In the genomic region with DNA sequence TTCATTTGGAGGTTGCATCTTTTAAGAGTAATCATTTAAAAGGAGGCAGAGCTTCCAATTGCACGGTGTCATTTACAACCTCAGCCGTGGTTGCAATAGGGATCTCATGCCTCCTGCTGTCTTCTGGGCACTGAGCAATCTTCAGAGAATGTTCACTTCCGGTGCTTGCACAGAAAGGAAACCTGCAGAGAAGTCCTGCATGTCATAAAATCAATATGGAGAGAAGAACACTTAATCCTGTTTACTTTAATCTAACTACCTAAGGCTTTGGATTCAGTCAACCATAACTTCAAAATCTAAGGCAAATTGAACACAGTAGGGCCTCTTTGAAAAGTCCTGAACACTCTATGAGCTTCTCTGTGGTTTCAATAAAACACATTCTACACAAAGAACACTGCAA, we compare ENCODE assay signal across 8 cellular contexts. TPM values are rescaled to one million over a fixed set of nuclear protein-coding genes. Genes with fewer than 3 reads are reported as not detected.
DNase-seq lines count a peak whose midpoint lies in the region; ATAC-seq, FAIRE-seq and TF ChIP-seq lines count a peak whose summit lies in the region.

No MANE protein-coding gene starts in this region.

- H3K4me2 ChIP-seq in astrocyte (ENCODE audit: low read length) = peak overlapping the region; percentile 5

- no peak for TF ChIP-seq POLR2A in lower leg skin (IDR thresholded peaks at IDR 0.05)

- H3K4me3 Mint-ChIP-seq in activated CD8-positive, alpha-beta memory T cell treated with anti-CD3 and anti-CD28 coated beads, Interleukin-2, amount 10 ng/mL, durations not matched to agents 7 days and 5 days = no peak overlapping the region
- H3K4me3 Mint-ChIP-seq in astrocyte (ENCODE audit: unreplicated experiment) = no peak overlapping the region
- H3K4me3 Mint-ChIP-seq in type B pancreatic cell = no peak overlapping the region

- peak overlapping the region; percentile 2 for H2AFZ ChIP-seq in astrocyte (ENCODE audit: low read depth, low read length)

- no peaks in the 10 kb centered on the region for H3K36me3 ChIP-seq in astrocyte (ENCODE audit: insufficient read depth, low read length)
- H3K36me3 ChIP-seq in psoas muscle (ENCODE audit: insufficient read depth in 1 of 2, low read depth in 1 of 2) = no peaks in the 10 kb centered on the region

- peaks cover 9% of the 10 kb centered on the region for H3K4me1 ChIP-seq in astrocyte (ENCODE audit: insufficient read depth, low read length)
- H3K4me1 ChIP-seq in psoas muscle = peaks cover 26% of the 10 kb centered on the region

- no peaks in the 10 kb centered on the region for H3K9me3 Mint-ChIP-seq in activated CD8-positive, alpha-beta memory T cell treated with anti-CD3 and anti-CD28 coated beads, Interleukin-2, amount 10 ng/mL, durations not matched to agents 7 days and 5 days (ENCODE audit: low read depth)
- H3K9me3 Mint-ChIP-seq in astrocyte (ENCODE audit: unreplicated experiment) = no peaks in the 10 kb centered on the region
- no peaks in the 10 kb centered on the region for H3K9me3 Mint-ChIP-seq in type B pancreatic cell

- no peaks in the 10 kb centered on the region for H3K9me3 ChIP-seq in astrocyte (ENCODE audit: insufficient read depth, low read depth, low read length)
- H3K9me3 ChIP-seq in psoas muscle = no peaks in the 10 kb centered on the region

- FAIRE-seq in astrocyte (lab: Jason Lieb, UNC) = no peak

- H3K27ac Mint-ChIP-seq in activated CD8-positive, alpha-beta memory T cell treated with anti-CD3 and anti-CD28 coated beads, Interleukin-2, amount 10 ng/mL, durations not matched to agents 7 days and 5 days = peak overlapping the region; percentile 49
- H3K27ac Mint-ChIP-seq in astrocyte (ENCODE audit: unreplicated experiment) = peak overlapping the region; percentile 91
- no peak overlapping the region for H3K27ac Mint-ChIP-seq in type B pancreatic cell

- no peaks in the 10 kb centered on the region for H4K20me1 ChIP-seq in astrocyte (ENCODE audit: insufficient read depth, low read length)

- peaks cover 9% of the 10 kb centered on the region for H3K27me3 Mint-ChIP-seq in activated CD8-positive, alpha-beta memory T cell treated with anti-CD3 and anti-CD28 coated beads, Interleukin-2, amount 10 ng/mL, durations not matched to agents 7 days and 5 days
- H3K27me3 Mint-ChIP-seq in astrocyte (ENCODE audit: low read depth, unreplicated experiment) (no peaks in the 10 kb centered on the region), type B pancreatic cell (no peaks in the 10 kb centered on the region)

- H3K79me2 ChIP-seq in astrocyte (ENCODE audit: insufficient read depth, low read length) = no peaks in the 10 kb centered on the region

- H3K9ac ChIP-seq in astrocyte (ENCODE audit: low read length) = no peak overlapping the region

- no peak overlapping the region for H3K4me3 ChIP-seq in astrocyte (ENCODE audit: insufficient read depth, low read depth, low read length)
- H3K4me3 ChIP-seq in psoas muscle = no peak overlapping the region
- no peak overlapping the region for H3K4me3 ChIP-seq in lower leg skin (ENCODE audit: low read depth, poor library complexity, severe bottlenecking)

- peak; percentile 63 for ATAC-seq in activated CD8-positive, alpha-beta memory T cell treated with anti-CD3 and anti-CD28 coated beads, Interleukin-2, amount 10 ng/mL, durations not matched to agents 7 days and 5 days
- ATAC-seq in psoas muscle = peak; percentile 78 to 94 (median 92)
- no peak for ATAC-seq in HG03460 (IDR thresholded peaks at IDR 0.05; ENCODE audit: unreplicated experiment)

- TF ChIP-seq CTCF in astrocyte (IDR thresholded peaks at IDR 0.05; ENCODE audit: insufficient read depth, low read depth, low read length) = no peak
- peak; percentile 19 for TF ChIP-seq CTCF in psoas muscle (IDR thresholded peaks at IDR 0.05)
- TF ChIP-seq CTCF in type B pancreatic cell (conservative IDR thresholded peaks at IDR 0.05) = no peak
- no peak for TF ChIP-seq CTCF in lower leg skin (IDR thresholded peaks at IDR 0.05)

- WGBS in psoas muscle, 3 donors = 2 to 9% (median 4%) methylated on average over 3 of the region's 3 CpGs
- 44 to 71% methylated on average over 3 of the region's 3 CpGs for WGBS in lower leg skin, 2 donors

- H3K4me1 Mint-ChIP-seq in activated CD8-positive, alpha-beta memory T cell treated with anti-CD3 and anti-CD28 coated beads, Interleukin-2, amount 10 ng/mL, durations not matched to agents 7 days and 5 days = peaks cover 12% of the 10 kb centered on the region
- H3K4me1 Mint-ChIP-seq in astrocyte (ENCODE audit: low read depth, unreplicated experiment) = peaks cover 19% of the 10 kb centered on the region
- H3K4me1 Mint-ChIP-seq in type B pancreatic cell (ENCODE audit: unreplicated experiment) = peaks cover 15% of the 10 kb centered on the region

- DNase-seq in activated CD8-positive, alpha-beta memory T cell treated with anti-CD3 and anti-CD28 coated beads, Interleukin-2, amount 10 ng/mL, durations not matched to agents 7 days and 5 days = peak; percentile 45
- DNase-seq in activated CD8-positive, alpha-beta memory T cell treated with anti-CD3 and anti-CD28 coated beads, Interleukin-2, amount 50 U/mL, for 48 hours = no peak
- DNase-seq in NCI-H1092 treated with DMSO at 0.1 percent for 48 hours (lab: John Stamatoyannopoulos, UW) (peak; percentile 68), astrocyte (ENCODE audit: low read depth) (peak; percentile 64), psoas muscle (no peak), type B pancreatic cell (ENCODE audit: extremely low spot score, unreplicated experiment) (no peak), lower leg skin (ENCODE audit: low spot score in 2 of 2) (no peak)

- CTCF ChIA-PET in activated CD8-positive, alpha-beta memory T cell treated with anti-CD3 and anti-CD28 coated beads, Interleukin-2, amount 10 ng/mL, durations not matched to agents 7 days and 5 days (lab: Charles Lee) = interaction anchor here (1.1 to 1.9 kb wide), 2 partner anchors 13 to 164 kb away, joined by 4 to 5 read pairs; a partner anchor contains a TSS

- no peak overlapping the region for H3K27ac ChIP-seq in astrocyte (ENCODE audit: low read depth, low read length)
- peak overlapping the region; percentile 68 for H3K27ac ChIP-seq in psoas muscle

- no peaks in the 10 kb centered on the region for H3K27me3 ChIP-seq in astrocyte (ENCODE audit: insufficient read depth, low read length)
- H3K27me3 ChIP-seq in psoas muscle (ENCODE audit: insufficient read depth in 3 of 3, low read length in 2 of 3) = no peaks in the 10 kb centered on the region

- H3K36me3 Mint-ChIP-seq in activated CD8-positive, alpha-beta memory T cell treated with anti-CD3 and anti-CD28 coated beads, Interleukin-2, amount 10 ng/mL, durations not matched to agents 7 days and 5 days = no peaks in the 10 kb centered on the region
- H3K36me3 Mint-ChIP-seq in astrocyte (ENCODE audit: low read depth, unreplicated experiment) = no peaks in the 10 kb centered on the region
- no peaks in the 10 kb centered on the region for H3K36me3 Mint-ChIP-seq in type B pancreatic cell

- intact Hi-C loops in psoas muscle (cut with DNase I) (loop anchor here in 1 of 2 donors (5.0 kb wide), 1 partner anchor 162 kb away; a partner anchor contains a TSS), lower leg skin (cut with DNase I; ENCODE audit: low total_unique reads) (no loop called here)

RNA-seq across cellular contexts. Expression of a gene that starts 11.3 kb away (rescaled TPM):
- total RNA-seq in activated CD8-positive, alpha-beta memory T cell treated with anti-CD3 and anti-CD28 coated beads, Interleukin-2, amount 10 ng/mL, durations not matched to agents 7 days and 5 days = 1 to 10 TPM; 2.5 to 2.8 TPM
- total RNA-seq in astrocyte (2.1 and 2.5 TPM in 2 replicates), psoas muscle (1 to 10 TPM; 1.3 to 4.0 (median 2.2) TPM), type B pancreatic cell (ENCODE audit: low replicate concordance) (2.0 and 3.2 TPM in 2 replicates), lower leg skin (1 to 10 TPM in 2 of 4 donors, under 1 TPM in 2; 0.04 to 1.6 (median 0.91) TPM)
- polyA plus RNA-seq in psoas muscle = 1 to 10 TPM in 1 of 3 donors, under 1 TPM in 2; 0.84 to 2.1 (median 0.86) TPM

Comparison
In these comparisons a context has a peak if more than half of its experiments do, and no peak if none do; other contexts are left out.
1. DNase-seq: peak in activated CD8-positive, alpha-beta memory T cell treated with anti-CD3 and anti-CD28 coated beads, Interleukin-2, amount 10 ng/mL, durations not matched to agents 7 days and 5 days (single experiment), NCI-H1092 treated with DMSO at 0.1 percent for 48 hours (single experiment) and astrocyte (single experiment); none in activated CD8-positive, alpha-beta memory T cell treated with anti-CD3 and anti-CD28 coated beads, Interleukin-2, amount 50 U/mL, for 48 hours (single experiment), psoas muscle (0 of 2), type B pancreatic cell (single experiment) and lower leg skin (0 of 2).